In genomic region chr6:145244712-145245111, GRCh38 we compare ENCODE assay signal across 3 cellular contexts.
A peak's percentile ranks its signal among the peaks of the same experiment; 100 is the strongest.
TF ChIP-seq lines count a peak whose summit lies in the region.

No MANE protein-coding gene starts in this region.

TF ChIP-seq in SK-N-SH treated with all-trans-retinoic acid at 6 μM for 48 hours, 23 proteins besides CTCF, POLR2A, EP300 and RAD21 (continued from another document):
- TF ChIP-seq TSHZ2 (CRISPR knock-in tag; IDR thresholded peaks at IDR 0.05): no peak
- TF ChIP-seq ISL1 (CRISPR knock-in tag; IDR thresholded peaks at IDR 0.05): 0 out of 2 replicates have a peak, but pooled peaks have one; percentile 25

TF ChIP-seq in SK-N-SH, 30 proteins besides CTCF, POLR2A, EP300 and RAD21 (continued from another document):
- TF ChIP-seq PBX3 (IDR thresholded peaks at IDR 0.05): no peak
TF ChIP-seq in SK-N-SH: peak in this region for 0.

TF ChIP-seq in H1, 55 proteins besides CTCF, POLR2A, EP300 and RAD21 (continued from another document):
- TF ChIP-seq CHD7 (IDR thresholded peaks at IDR 0.05; ENCODE audit: insufficient replicate concordance, low read length) (no peak), ZNF274 (IDR thresholded peaks at IDR 0.05; ENCODE audit: borderline replicate concordance, extremely low read depth, low read length) (no peak), CTBP2 (IDR thresholded peaks at IDR 0.05; ENCODE audit: borderline replicate concordance, insufficient read depth, insufficient read length, low read length) (no peak), CREB1 (IDR thresholded peaks at IDR 0.05) (no peak)
